8 cellular contexts compared by ENCODE assay signal in genomic region chr13:60431108-60431700, GRCh38. TPM values are rescaled to one million over a fixed set of nuclear protein-coding genes. Genes with fewer than 3 reads are reported as not detected.
A peak's percentile ranks its signal among the peaks of the same experiment; 100 is the strongest.
DNase-seq lines count a peak whose midpoint lies in the region; ATAC-seq and TF ChIP-seq lines count a peak whose summit lies in the region.

No MANE protein-coding gene starts in this region.

- no peaks in the 10 kb centered on the region for H3K36me3 ChIP-seq in left lung

- H3K36me3 Mint-ChIP-seq in central memory CD8-positive, alpha-beta T cell (ENCODE audit: insufficient read depth) = no peaks in the 10 kb centered on the region
- H3K36me3 Mint-ChIP-seq in type B pancreatic cell = peaks cover 3% of the 10 kb centered on the region

- H3K9me3 ChIP-seq in left lung = peaks cover 0 to 5% of the 10 kb centered on the region in 2 donors

- peak; percentile 76 to 95 for TF ChIP-seq CTCF in left lung (IDR thresholded peaks at IDR 0.05)
- peak; percentile 92 for TF ChIP-seq CTCF in type B pancreatic cell (conservative IDR thresholded peaks at IDR 0.05)

- H3K4me3 ChIP-seq in left lung = no peak overlapping the region

- no peaks in the 10 kb centered on the region for H3K27me3 Mint-ChIP-seq in central memory CD8-positive, alpha-beta T cell
- H3K27me3 Mint-ChIP-seq in type B pancreatic cell = no peaks in the 10 kb centered on the region

- DNase-seq in GM04503 (ENCODE audit: low read depth) = peak; percentile 18
- DNase-seq in NOMO-1 (lab: John Stamatoyannopoulos, UW; ENCODE audit: unreplicated experiment in 2 of 2) = peak; percentile 22 to 79
- DNase-seq in central memory CD8-positive, alpha-beta T cell (ENCODE audit: low spot score in 2 of 2) = no peak
- no peak for DNase-seq in left lung
- no peak for DNase-seq in type B pancreatic cell (ENCODE audit: extremely low spot score, unreplicated experiment)
- no peak for DNase-seq in ecto neural progenitor cell (ENCODE audit: low spot score)

- no peaks in the 10 kb centered on the region for H3K9me3 Mint-ChIP-seq in central memory CD8-positive, alpha-beta T cell
- peaks cover 10% of the 10 kb centered on the region for H3K9me3 Mint-ChIP-seq in type B pancreatic cell

- H3K4me1 ChIP-seq in left lung = no peaks in the 10 kb centered on the region

- H3K27ac ChIP-seq in left lung = no peak overlapping the region

- H3K27me3 ChIP-seq in left lung = no peaks in the 10 kb centered on the region

- ATAC-seq in GM21390 (IDR thresholded peaks at IDR 0.05; ENCODE audit: unreplicated experiment) (peak; percentile 73), HG03565 (IDR thresholded peaks at IDR 0.05; ENCODE audit: unreplicated experiment) (peak; percentile 65), left lung (peak; percentile 93)
- ATAC-seq in central memory CD8-positive, alpha-beta T cell (replicated peaks; ENCODE audit: extremely low read depth, poor library complexity, severe bottlenecking) = peak; percentile 53

- no peak overlapping the region for H3K27ac Mint-ChIP-seq in central memory CD8-positive, alpha-beta T cell (ENCODE audit: low read depth)
- no peak overlapping the region for H3K27ac Mint-ChIP-seq in type B pancreatic cell

- peaks cover 29% of the 10 kb centered on the region for H3K4me1 Mint-ChIP-seq in central memory CD8-positive, alpha-beta T cell
- no peaks in the 10 kb centered on the region for H3K4me1 Mint-ChIP-seq in type B pancreatic cell (ENCODE audit: unreplicated experiment)

- intact Hi-C loops in left lung (cut with DNase I) = no loop called here

- H3K4me3 Mint-ChIP-seq in central memory CD8-positive, alpha-beta T cell = no peak overlapping the region
- no peak overlapping the region for H3K4me3 Mint-ChIP-seq in type B pancreatic cell

RNA-seq across cellular contexts. Expression of gene TDRD3, which starts 34.2 kb away (rescaled TPM):
- total RNA-seq in left lung (10 to 100 TPM; 18.2 to 21.0 TPM), type B pancreatic cell (ENCODE audit: low replicate concordance) (14.8 and 30.1 TPM in 2 replicates)

Comparison
In these comparisons a context has a peak if more than half of its experiments do, and no peak if none do; other contexts are left out.
1. DNase-seq: peak in GM04503 (single experiment) and NOMO-1 (2 of 2); none in central memory CD8-positive, alpha-beta T cell (0 of 2), left lung (0 of 2), type B pancreatic cell (single experiment) and ecto neural progenitor cell (single experiment).
2. Peak in every context shown above with its lines, with median percentiles within 50 percentile points of each other: ATAC-seq.